In genomic region chr1:33211972-33212371, GRCh38 we compare ENCODE assay signal across 26 cellular contexts.
"Had no signal": no experiment of that assay in that cellular context is flagged by ENCODE, and none has a peak within 500 bp of the region (broad histone marks: within the 10 kb centered on the region; RNA-seq: fewer than 3 reads in every experiment).

No MANE protein-coding gene starts in this region.

- H3K27ac Mint-ChIP-seq: mesothelial cell of epicardium; naive B cell; natural killer cell treated with Interleukin-12 subunit alpha and Interleukin-12 subunit beta and Interleukin-15 and Interleukin-18, amount 100 ng/mL, for 72 hours; progenitor cell of endocrine pancreas had no signal

- H3K36me3 Mint-ChIP-seq: mesothelial cell of epicardium; naive B cell; natural killer cell treated with Interleukin-12 subunit alpha and Interleukin-12 subunit beta and Interleukin-15 and Interleukin-18, amount 100 ng/mL, for 72 hours had no signal

- FAIRE-seq: colon, kidney, small intestine had no signal

- ATAC-seq: esophagus mucosa; foreskin keratinocyte; gastroesophageal sphincter; heart left ventricle; left lobe of liver; mucosa of descending colon; natural killer cell treated with Interleukin-12 subunit alpha and Interleukin-12 subunit beta and Interleukin-15 and Interleukin-18, amount 100 ng/mL, for 72 hours; right lobe of liver; stimulated activated naive CD8-positive, alpha-beta T cell treated with anti-CD3 and anti-CD28 coated beads, Interleukin-15, Interleukin-2, amounts not matched to agents 100 U/mL and 50 U/mL, for 24 hours had no signal

- H3K4me1 Mint-ChIP-seq: mesothelial cell of epicardium, naive B cell, neural crest cell had no signal

- H3K4me3 Mint-ChIP-seq: mesothelial cell of epicardium; naive B cell; natural killer cell treated with Interleukin-12 subunit alpha and Interleukin-12 subunit beta and Interleukin-15 and Interleukin-18, amount 100 ng/mL, for 72 hours; neural crest cell had no signal

- DNase-seq: dorsolateral prefrontal cortex; effector CD4-positive, alpha-beta T cell; foreskin keratinocyte; heart left ventricle; kidney; mesenchymal stem cell; mucosa of descending colon; naive B cell; right lobe of liver; small intestine; stimulated activated CD4-positive, alpha-beta T cell treated with anti-CD3 and anti-CD28 coated beads, Interleukin-12 subunit alpha, Interleukin-12 subunit beta, amount 100 ng/mL, for 4 hours; stimulated activated CD4-positive, alpha-beta T cell treated with anti-CD3 and anti-CD28 coated beads, Interleukin-1b, Interleukin-23, amount 100 ng/mL, for 48 hours; stimulated activated CD4-positive, alpha-beta T cell treated with anti-CD3 and anti-CD28 coated beads, Interleukin-4, amount 100 ng/mL, for 1 hour; stimulated activated CD8-positive, alpha-beta memory T cell treated with anti-CD3 and anti-CD28 coated beads, Interleukin-4, amount 100 ng/mL, for 48 hours; stimulated activated naive CD8-positive, alpha-beta T cell treated with anti-CD3 and anti-CD28 coated beads, Interleukin-15, Interleukin-2, amounts not matched to agents 100 U/mL and 50 U/mL, for 24 hours; substantia nigra; upper lobe of left lung; uterus had no signal

- H3K9me3 Mint-ChIP-seq: natural killer cell treated with Interleukin-12 subunit alpha and Interleukin-12 subunit beta and Interleukin-15 and Interleukin-18, amount 100 ng/mL, for 72 hours; neural crest cell had no signal
